ENCODE assay signal across 16 cellular contexts in the genomic region with DNA sequence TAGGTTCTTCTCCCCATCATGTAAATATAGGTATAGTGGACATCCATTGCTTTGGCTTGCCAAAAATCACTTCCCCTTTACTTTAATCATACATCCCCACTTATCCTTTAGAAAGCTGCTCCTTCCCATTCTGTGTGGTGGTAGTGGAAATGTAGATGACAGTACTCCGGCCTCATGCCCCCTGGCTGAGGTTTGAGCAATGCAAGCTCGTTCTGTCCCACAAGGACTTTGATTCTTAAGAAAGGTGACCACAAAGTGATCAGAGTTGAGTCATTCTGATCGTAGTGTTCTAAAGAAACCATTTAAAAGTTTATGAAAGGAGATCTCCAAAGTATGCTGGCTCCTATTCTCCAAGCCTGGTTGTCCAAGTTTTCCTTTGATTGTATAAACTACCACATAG.
"Had no signal": no experiment of that assay in that cellular context is flagged by ENCODE, and none has a peak within 500 bp of the region (broad histone marks: within the 10 kb centered on the region; RNA-seq: fewer than 3 reads in every experiment).

No MANE protein-coding gene starts in this region.

- H3K4me1 ChIP-seq: foreskin keratinocyte, upper lobe of left lung had no signal

- DNase-seq: activated CD4-positive, alpha-beta T cell treated with anti-CD3 and anti-CD28 coated beads, Interleukin-2, amount 50 U/mL, for 48 hours; activated gamma-delta T cell; activated naive CD8-positive, alpha-beta T cell treated with anti-CD3 and anti-CD28 coated beads for 36 hours; activated T-cell treated with anti-CD3 and anti-CD28 coated beads, Interleukin-2, amount 50 U/mL, for 4 hours; effector CD8-positive, alpha-beta T cell; foreskin keratinocyte; immature natural killer cell; mesenchymal stem cell; nucleus accumbens; posterior cingulate gyrus; stimulated activated CD4-positive, alpha-beta T cell treated with anti-CD3 and anti-CD28 coated beads, Interleukin-15, amount 100 ng/mL, for 24 hours; stimulated activated CD4-positive, alpha-beta T cell treated with anti-CD3 and anti-CD28 coated beads, Interleukin-4, amount 100 ng/mL, for 1 hour; upper lobe of left lung had no signal

- H3K27me3 ChIP-seq: foreskin keratinocyte, upper lobe of left lung had no signal

- H3K4me3 ChIP-seq: skin epidermis, upper lobe of left lung had no signal

- H3K27me3 Mint-ChIP-seq: activated naive CD8-positive, alpha-beta T cell treated with anti-CD3 and anti-CD28 coated beads for 36 hours; natural killer cell treated with Interleukin-12 subunit alpha and Interleukin-12 subunit beta and Interleukin-15 and Interleukin-18, amount 100 ng/mL, for 72 hours; stimulated activated naive CD8-positive, alpha-beta T cell treated with anti-CD3 and anti-CD28 coated beads, Interleukin-15, Interleukin-2, amounts not matched to agents 100 ng/mL and 50 ng/mL, for 24 hours had no signal

- H3K4me3 Mint-ChIP-seq: activated naive CD8-positive, alpha-beta T cell treated with anti-CD3 and anti-CD28 coated beads for 36 hours; activated T-cell treated with anti-CD3 and anti-CD28 coated beads, Interleukin-2, amount 50 U/mL, for 4 hours; immature natural killer cell; natural killer cell treated with Interleukin-12 subunit alpha and Interleukin-12 subunit beta and Interleukin-15 and Interleukin-18, amount 100 ng/mL, for 72 hours; stimulated activated naive CD8-positive, alpha-beta T cell treated with anti-CD3 and anti-CD28 coated beads, Interleukin-15, Interleukin-2, amounts not matched to agents 100 ng/mL and 50 ng/mL, for 24 hours had no signal

- H3K27ac Mint-ChIP-seq: activated naive CD8-positive, alpha-beta T cell treated with anti-CD3 and anti-CD28 coated beads for 36 hours; immature natural killer cell; natural killer cell treated with Interleukin-12 subunit alpha and Interleukin-12 subunit beta and Interleukin-15 and Interleukin-18, amount 100 ng/mL, for 72 hours; stimulated activated naive CD8-positive, alpha-beta T cell treated with anti-CD3 and anti-CD28 coated beads, Interleukin-15, Interleukin-2, amounts not matched to agents 100 ng/mL and 50 ng/mL, for 24 hours had no signal

- ATAC-seq: activated T-cell treated with anti-CD3 and anti-CD28 coated beads, Interleukin-2, amount 50 U/mL, for 4 hours; foreskin keratinocyte; natural killer cell treated with Interleukin-12 subunit alpha and Interleukin-12 subunit beta and Interleukin-15 and Interleukin-18, amount 100 ng/mL, for 72 hours had no signal

- H3K27ac ChIP-seq: foreskin keratinocyte, skin epidermis, upper lobe of left lung had no signal

- H3K4me1 Mint-ChIP-seq: activated naive CD8-positive, alpha-beta T cell treated with anti-CD3 and anti-CD28 coated beads for 36 hours had no signal
